Comparison of ENCODE assay signal across 1 cellular context in genomic region chr14:20490563-20490962, GRCh38.
TF ChIP-seq lines count a peak whose summit lies in the region.

No MANE protein-coding gene starts in this region.

TF ChIP-seq in GM23338, 12 proteins besides CTCF, POLR2A, EP300 and RAD21 (continued from another document):
- no peak for TF ChIP-seq ZNF462 (CRISPR knock-in tag; IDR thresholded peaks at IDR 0.05)
